31 cellular contexts compared by ENCODE assay signal in the genomic region with DNA sequence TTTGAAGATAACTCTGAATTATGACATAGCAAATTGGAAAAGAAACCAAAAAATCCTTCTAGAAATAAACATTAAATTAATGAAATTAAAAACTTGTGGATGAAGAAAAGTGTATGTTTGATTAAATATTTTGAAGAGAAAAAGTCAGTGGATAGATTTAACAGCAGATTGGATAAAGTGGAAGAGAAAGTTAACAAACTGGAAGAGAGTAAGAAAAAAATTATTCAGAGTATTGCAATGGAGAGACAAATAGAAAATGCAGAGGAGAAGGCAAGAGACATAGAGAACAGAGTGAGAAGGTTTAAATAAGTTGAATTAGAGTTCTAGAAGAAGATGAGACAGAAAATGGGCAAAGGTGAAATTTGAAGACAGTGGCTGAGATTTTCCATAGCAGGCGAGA.
"Had no signal": no experiment of that assay in that cellular context is flagged by ENCODE, and none has a peak within 500 bp of the region (broad histone marks: within the 10 kb centered on the region; RNA-seq: fewer than 3 reads in every experiment).

No MANE protein-coding gene starts in this region.

- H3K4me3 Mint-ChIP-seq: activated CD4-positive, alpha-beta memory T cell treated with anti-CD3 and anti-CD28 coated beads, Interleukin-2, amount 10 ng/mL, durations not matched to agents 7 days and 5 days; activated CD4-positive, alpha-beta T cell treated with anti-CD3 and anti-CD28 coated beads, Interleukin-2, amount 10 ng/mL, durations not matched to agents 7 days and 5 days; activated naive CD4-positive, alpha-beta T cell treated with anti-CD3 and anti-CD28 coated beads for 36 hours; activated naive CD4-positive, alpha-beta T cell treated with anti-CD3 and anti-CD28 coated beads, Interleukin-2, amount 50 U/mL, for 24 hours; activated naive CD8-positive, alpha-beta T cell treated with anti-CD3 and anti-CD28 coated beads, Interleukin-2, amount 10 ng/mL, durations not matched to agents 7 days and 5 days; activated T-cell treated with anti-CD3 and anti-CD28 coated beads, Interleukin-2, amount 50 U/mL, for 4 hours; activated T-helper 17 cell treated with anti-CD3 and anti-CD28 coated beads, Interleukin-2, amount 50 U/mL, for 72 hours; brain; dendritic cell treated with granulocyte-macrophage colony-stimulating factor and Interleukin-4, amounts not matched to agents 40 ng/mL and 50 ng/mL, for 4 days; endodermal cell; WTC11 had no signal

- H3K27me3 Mint-ChIP-seq: activated CD4-positive, alpha-beta memory T cell treated with anti-CD3 and anti-CD28 coated beads, Interleukin-2, amount 10 ng/mL, durations not matched to agents 7 days and 5 days; activated CD4-positive, alpha-beta T cell treated with anti-CD3 and anti-CD28 coated beads, Interleukin-2, amount 10 ng/mL, durations not matched to agents 7 days and 5 days; activated naive CD4-positive, alpha-beta T cell treated with anti-CD3 and anti-CD28 coated beads, Interleukin-2, amount 50 U/mL, for 24 hours; activated naive CD8-positive, alpha-beta T cell treated with anti-CD3 and anti-CD28 coated beads, Interleukin-2, amount 10 ng/mL, durations not matched to agents 7 days and 5 days; activated T-helper 17 cell treated with anti-CD3 and anti-CD28 coated beads, Interleukin-2, amount 50 U/mL, for 72 hours; brain; dendritic cell treated with granulocyte-macrophage colony-stimulating factor and Interleukin-4, amounts not matched to agents 40 ng/mL and 50 ng/mL, for 4 days had no signal

- H3K27ac ChIP-seq: ascending aorta, breast epithelium, cardiac muscle cell, coronary artery, dorsolateral prefrontal cortex, gastrocnemius medialis, VCaP had no signal

- H3K27ac Mint-ChIP-seq: activated CD4-positive, alpha-beta memory T cell treated with anti-CD3 and anti-CD28 coated beads, Interleukin-2, amount 10 ng/mL, durations not matched to agents 7 days and 5 days; activated CD4-positive, alpha-beta T cell treated with anti-CD3 and anti-CD28 coated beads, Interleukin-2, amount 10 ng/mL, durations not matched to agents 7 days and 5 days; activated naive CD4-positive, alpha-beta T cell treated with anti-CD3 and anti-CD28 coated beads for 36 hours; activated naive CD8-positive, alpha-beta T cell treated with anti-CD3 and anti-CD28 coated beads, Interleukin-2, amount 10 ng/mL, durations not matched to agents 7 days and 5 days; activated T-helper 17 cell treated with anti-CD3 and anti-CD28 coated beads, Interleukin-2, amount 50 U/mL, for 72 hours; brain; dendritic cell treated with granulocyte-macrophage colony-stimulating factor and Interleukin-4, amounts not matched to agents 40 ng/mL and 50 ng/mL, for 4 days; endodermal cell; WTC11 had no signal

- H3K4me1 ChIP-seq: ascending aorta, breast epithelium, gastrocnemius medialis had no signal

- H3K36me3 Mint-ChIP-seq: WTC11 had no signal

- DNase-seq: activated CD4-positive, alpha-beta memory T cell treated with anti-CD3 and anti-CD28 coated beads, Interleukin-2, amount 10 ng/mL, durations not matched to agents 7 days and 5 days; activated CD4-positive, alpha-beta T cell treated with anti-CD3 and anti-CD28 coated beads for 1 hour; activated CD4-positive, alpha-beta T cell treated with anti-CD3 and anti-CD28 coated beads for 4 hours; activated CD4-positive, alpha-beta T cell treated with anti-CD3 and anti-CD28 coated beads, Interleukin-2, amount 10 ng/mL, durations not matched to agents 7 days and 5 days; activated CD4-positive, alpha-beta T cell treated with anti-CD3 and anti-CD28 coated beads, Interleukin-2, amount 50 U/mL, for 4 hours; activated CD8-positive, alpha-beta memory T cell treated with anti-CD3 and anti-CD28 coated beads, Interleukin-2, amount 50 U/mL, for 48 hours; activated effector memory CD4-positive, alpha-beta T cell treated with Interleukin-2 at 50 U/mL for 16 hours; activated gamma-delta T cell treated with Interleukin-2 at 50 U/mL for 16 hours; activated naive CD4-positive, alpha-beta T cell treated with anti-CD3 and anti-CD28 coated beads for 36 hours; activated naive CD8-positive, alpha-beta T cell treated with anti-CD3 and anti-CD28 coated beads, Interleukin-2, amount 10 ng/mL, durations not matched to agents 7 days and 5 days; activated T-cell treated with anti-CD3 and anti-CD28 coated beads for 4 hours; activated T-cell treated with anti-CD3 and anti-CD28 coated beads, Interleukin-2, amount 50 U/mL, for 4 hours; central memory CD4-positive, alpha-beta T cell; dorsolateral prefrontal cortex; effector memory CD4-positive, alpha-beta T cell; endodermal cell; foreskin fibroblast; gastrocnemius medialis; glutamatergic neuron; T-helper 2 cell had no signal

- H3K27me3 ChIP-seq: ascending aorta, breast epithelium, cardiac muscle cell, dorsolateral prefrontal cortex, gastrocnemius medialis had no signal

- ATAC-seq: activated T-cell treated with anti-CD3 and anti-CD28 coated beads, Interleukin-2, amount 50 U/mL, for 4 hours; activated T-helper 17 cell treated with anti-CD3 and anti-CD28 coated beads, Interleukin-2, amount 50 U/mL, for 72 hours; esophagus mucosa; gastrocnemius medialis; WTC11 had no signal

- H3K9me3 Mint-ChIP-seq: activated CD4-positive, alpha-beta memory T cell treated with anti-CD3 and anti-CD28 coated beads, Interleukin-2, amount 10 ng/mL, durations not matched to agents 7 days and 5 days; activated CD4-positive, alpha-beta T cell treated with anti-CD3 and anti-CD28 coated beads, Interleukin-2, amount 10 ng/mL, durations not matched to agents 7 days and 5 days; activated naive CD4-positive, alpha-beta T cell treated with anti-CD3 and anti-CD28 coated beads for 36 hours; activated naive CD4-positive, alpha-beta T cell treated with anti-CD3 and anti-CD28 coated beads, Interleukin-2, amount 50 U/mL, for 24 hours; activated naive CD8-positive, alpha-beta T cell treated with anti-CD3 and anti-CD28 coated beads, Interleukin-2, amount 10 ng/mL, durations not matched to agents 7 days and 5 days; activated T-cell treated with anti-CD3 and anti-CD28 coated beads, Interleukin-2, amount 50 U/mL, for 4 hours; activated T-helper 17 cell treated with anti-CD3 and anti-CD28 coated beads, Interleukin-2, amount 50 U/mL, for 72 hours; dendritic cell treated with granulocyte-macrophage colony-stimulating factor and Interleukin-4, amounts not matched to agents 40 ng/mL and 50 ng/mL, for 4 days; endodermal cell; WTC11 had no signal

- H3K4me3 ChIP-seq: ascending aorta, breast epithelium, cardiac muscle cell, coronary artery, dorsolateral prefrontal cortex, gastrocnemius medialis had no signal

- H3K4me1 Mint-ChIP-seq: activated CD4-positive, alpha-beta memory T cell treated with anti-CD3 and anti-CD28 coated beads, Interleukin-2, amount 10 ng/mL, durations not matched to agents 7 days and 5 days; WTC11 had no signal

- H3K9me3 ChIP-seq: ascending aorta, breast epithelium, gastrocnemius medialis had no signal

- H3K36me3 ChIP-seq: ascending aorta, breast epithelium, cardiac muscle cell, gastrocnemius medialis had no signal
